1 cellular context compared by ENCODE assay signal in genomic region chr4:94668724-94669123, GRCh38.
TF ChIP-seq lines count a peak whose summit lies in the region.

No MANE protein-coding gene starts in this region.

TF ChIP-seq in HEK293, 187 proteins besides CTCF, POLR2A, EP300 and RAD21 (continued from another document):
- TF ChIP-seq, protein P1, sequence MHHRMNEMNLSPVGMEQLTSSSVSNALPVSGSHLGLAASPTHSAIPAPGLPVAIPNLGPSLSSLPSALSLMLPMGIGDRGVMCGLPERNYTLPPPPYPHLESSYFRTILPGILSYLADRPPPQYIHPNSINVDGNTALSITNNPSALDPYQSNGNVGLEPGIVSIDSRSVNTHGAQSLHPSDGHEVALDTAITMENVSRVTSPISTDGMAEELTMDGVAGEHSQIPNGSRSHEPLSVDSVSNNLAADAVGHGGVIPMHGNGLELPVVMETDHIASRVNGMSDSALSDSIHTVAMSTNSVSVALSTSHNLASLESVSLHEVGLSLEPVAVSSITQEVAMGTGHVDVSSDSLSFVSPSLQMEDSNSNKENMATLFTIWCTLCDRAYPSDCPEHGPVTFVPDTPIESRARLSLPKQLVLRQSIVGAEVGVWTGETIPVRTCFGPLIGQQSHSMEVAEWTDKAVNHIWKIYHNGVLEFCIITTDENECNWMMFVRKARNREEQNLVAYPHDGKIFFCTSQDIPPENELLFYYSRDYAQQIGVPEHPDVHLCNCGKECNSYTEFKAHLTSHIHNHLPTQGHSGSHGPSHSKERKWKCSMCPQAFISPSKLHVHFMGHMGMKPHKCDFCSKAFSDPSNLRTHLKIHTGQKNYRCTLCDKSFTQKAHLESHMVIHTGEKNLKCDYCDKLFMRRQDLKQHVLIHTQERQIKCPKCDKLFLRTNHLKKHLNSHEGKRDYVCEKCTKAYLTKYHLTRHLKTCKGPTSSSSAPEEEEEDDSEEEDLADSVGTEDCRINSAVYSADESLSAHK (tag by site-specific recombination; IDR thresholded peaks at IDR 0.05), result peak; percentile 62
- TF ChIP-seq MEIS1 (CRISPR knock-in tag; IDR thresholded peaks at IDR 0.05; ENCODE audit: borderline replicate concordance) (no peak), TSHZ1 (tag by site-specific recombination; IDR thresholded peaks at IDR 0.05; ENCODE audit: borderline replicate concordance) (0 out of 2 replicates have a peak, but pooled peaks have one; percentile 9), OVOL3 (tag by site-specific recombination; IDR thresholded peaks at IDR 0.05) (0 out of 2 replicates have a peak, but pooled peaks have one; percentile 31), BCL6B (tag by site-specific recombination; IDR thresholded peaks at IDR 0.05) (0 out of 2 replicates have a peak, but pooled peaks have one; percentile 33), KLF10 (tag by site-specific recombination; IDR thresholded peaks at IDR 0.05) (peak; percentile 41; the same call in 1 of the 2 replicates), ZNF843 (tag by site-specific recombination; IDR thresholded peaks at IDR 0.05) (peak; percentile 88), OSR2 (tag by site-specific recombination; IDR thresholded peaks at IDR 0.05) (peak; percentile 48; the same call in 1 of the 2 replicates), MZF1 (tag by site-specific recombination; IDR thresholded peaks at IDR 0.05; ENCODE audit: borderline replicate concordance) (peak; percentile 93; the same call in 1 of the 2 replicates), FEZF1 (tag by site-specific recombination; IDR thresholded peaks at IDR 0.05) (peak; percentile 77)
- TF ChIP-seq, protein P2, sequence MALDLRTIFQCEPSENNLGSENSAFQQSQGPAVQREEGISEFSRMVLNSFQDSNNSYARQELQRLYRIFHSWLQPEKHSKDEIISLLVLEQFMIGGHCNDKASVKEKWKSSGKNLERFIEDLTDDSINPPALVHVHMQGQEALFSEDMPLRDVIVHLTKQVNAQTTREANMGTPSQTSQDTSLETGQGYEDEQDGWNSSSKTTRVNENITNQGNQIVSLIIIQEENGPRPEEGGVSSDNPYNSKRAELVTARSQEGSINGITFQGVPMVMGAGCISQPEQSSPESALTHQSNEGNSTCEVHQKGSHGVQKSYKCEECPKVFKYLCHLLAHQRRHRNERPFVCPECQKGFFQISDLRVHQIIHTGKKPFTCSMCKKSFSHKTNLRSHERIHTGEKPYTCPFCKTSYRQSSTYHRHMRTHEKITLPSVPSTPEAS (tag by site-specific recombination; IDR thresholded peaks at IDR 0.05), result no peak
